In genomic region chr9:98786750-98787510, GRCh38 we compare ENCODE assay signal across 16 cellular contexts. TPM values are rescaled to one million over a fixed set of nuclear protein-coding genes. Genes with fewer than 3 reads are reported as not detected.
DNase-seq lines count a peak whose midpoint lies in the region; ATAC-seq and TF ChIP-seq lines count a peak whose summit lies in the region.
"Had no signal": no experiment of that assay in that cellular context is flagged by ENCODE, and none has a peak within 500 bp of the region (broad histone marks: within the 10 kb centered on the region; RNA-seq: fewer than 3 reads in every experiment).

No MANE protein-coding gene starts in this region.

- no peak for TF ChIP-seq EP300 in sigmoid colon (IDR thresholded peaks at IDR 0.05)

- H3K36me3 ChIP-seq in H7 (replicated peaks; ENCODE audit: control insufficient read depth, insufficient read depth, low read length) (peaks cover 17% of the 10 kb centered on the region), sigmoid colon (peaks cover 0 to 44% (median 16%) of the 10 kb centered on the region in 4 donors), thyroid gland (peaks cover 2 to 12% of the 10 kb centered on the region in 2 donors)

- H3K4me1 ChIP-seq in sigmoid colon (peaks cover 0 to 12% (median 9%) of the 10 kb centered on the region in 4 donors), thyroid gland (peaks cover 15 to 24% of the 10 kb centered on the region in 2 donors)

- DNase-seq in H7, result peak; percentile 7
- peak; percentile 7 for DNase-seq in activated CD8-positive, alpha-beta memory T cell treated with anti-CD3 and anti-CD28 coated beads, Interleukin-2, amount 50 U/mL, for 48 hours
- DNase-seq in left kidney (ENCODE audit: low read depth, low spot score), result peak; percentile 22
- DNase-seq in sigmoid colon, result peak; percentile 49
- DNase-seq in AG08396 (ENCODE audit: low spot score), result no peak
- DNase-seq in thyroid gland, result no peak
- DNase-seq: MG63, NCI-H2029, NCI-H2171 treated with DMSO at 0.1 percent for 48 hours, NCI-H82, Right ventricle myocardium superior had no signal

- H3K9me3 ChIP-seq in sigmoid colon, result no peaks in the 10 kb centered on the region
- H3K9me3 ChIP-seq in thyroid gland, result no peaks in the 10 kb centered on the region
- H3K9me3 ChIP-seq: MG63 had no signal

- no peak for TF ChIP-seq POLR2A in sigmoid colon (IDR thresholded peaks at IDR 0.05)
- no peak for TF ChIP-seq POLR2A in thyroid gland (IDR thresholded peaks at IDR 0.05)

- 90 to 94% methylated on average over 4 of the region's 4 CpGs for whole genome bisulfite sequencing in sigmoid colon, 2 donors
- WGBS in thyroid gland, 2 donors, result 93 to 95% methylated on average over 4 of the region's 4 CpGs

- intact Hi-C loops in sigmoid colon (cut with DNase I) (no loop called here), thyroid gland (cut with DNase I) (loop anchor here (10.0 kb wide), 1 partner anchor 472 kb away; no protein-coding TSS in a partner anchor)

- no peaks in the 10 kb centered on the region for H3K27me3 ChIP-seq in H7 (ENCODE audit: control insufficient read depth, insufficient read depth, low read length)
- H3K27me3 ChIP-seq in sigmoid colon, result no peaks in the 10 kb centered on the region
- no peaks in the 10 kb centered on the region for H3K27me3 ChIP-seq in thyroid gland
- H3K27me3 ChIP-seq: MG63 had no signal

- H3K27ac ChIP-seq in sigmoid colon, result no peak overlapping the region
- H3K27ac ChIP-seq in thyroid gland, result no peak overlapping the region
- H3K27ac ChIP-seq: C4-2B had no signal

- TF ChIP-seq CTCF in sigmoid colon (IDR thresholded peaks at IDR 0.05) (no peak), thyroid gland (IDR thresholded peaks at IDR 0.05) (no peak)

- no peak for ATAC-seq in HG02870 (IDR thresholded peaks at IDR 0.05; ENCODE audit: unreplicated experiment)
- no peak for ATAC-seq in HG03520 (IDR thresholded peaks at IDR 0.05; ENCODE audit: unreplicated experiment)
- ATAC-seq: HCT116, Panc1 had no signal

- H3K4me3 ChIP-seq in H7 (ENCODE audit: insufficient read depth, low read depth, low read length) (no peak overlapping the region), sigmoid colon (no peak overlapping the region), thyroid gland (replicated peaks in 1 of 3) (no peak overlapping the region)
- H3K4me3 ChIP-seq: MG63 had no signal

RNA-seq across cellular contexts. Expression of gene ANKS6, which starts 9.4 kb away (rescaled TPM):
- total RNA-seq in H7 (2014; rRNA removed; shearing (Covaris generic)), result 51.0 and 55.8 TPM in 2 replicates
- total RNA-seq in sigmoid colon (10 to 100 TPM; 10.2 to 22.8 (median 16.4) TPM), thyroid gland (10 to 100 TPM; 42.2 to 56.6 (median 49.9) TPM)
- 10 to 100 TPM in 1 of 3 donors, 1 to 10 TPM in 2; 5.4 to 14.4 (median 6.0) TPM for polyA plus RNA-seq in sigmoid colon

RNA-seq across cellular contexts. Expression of gene GALNT12, which starts 20.5 kb away (rescaled TPM):
- 10.6 and 11.4 TPM in 2 replicates for total RNA-seq in H7 (2014; rRNA removed; shearing (Covaris generic))
- total RNA-seq in sigmoid colon (10 to 100 TPM; 11.5 to 18.9 (median 15.7) TPM), thyroid gland (10 to 100 TPM; 18.9 to 58.6 (median 36.5) TPM)
- polyA plus RNA-seq in sigmoid colon, result 10 to 100 TPM; 23.6 to 34.2 (median 30.5) TPM

Comparison
In these comparisons a context has a peak if more than half of its experiments do, and no peak if none do; other contexts are left out.
1. DNase-seq: peak in H7 (single experiment), activated CD8-positive, alpha-beta memory T cell treated with anti-CD3 and anti-CD28 coated beads, Interleukin-2, amount 50 U/mL, for 48 hours (single experiment), left kidney (single experiment) and sigmoid colon (single experiment); none in AG08396 (single experiment) and thyroid gland (0 of 2).